In the genomic region with DNA sequence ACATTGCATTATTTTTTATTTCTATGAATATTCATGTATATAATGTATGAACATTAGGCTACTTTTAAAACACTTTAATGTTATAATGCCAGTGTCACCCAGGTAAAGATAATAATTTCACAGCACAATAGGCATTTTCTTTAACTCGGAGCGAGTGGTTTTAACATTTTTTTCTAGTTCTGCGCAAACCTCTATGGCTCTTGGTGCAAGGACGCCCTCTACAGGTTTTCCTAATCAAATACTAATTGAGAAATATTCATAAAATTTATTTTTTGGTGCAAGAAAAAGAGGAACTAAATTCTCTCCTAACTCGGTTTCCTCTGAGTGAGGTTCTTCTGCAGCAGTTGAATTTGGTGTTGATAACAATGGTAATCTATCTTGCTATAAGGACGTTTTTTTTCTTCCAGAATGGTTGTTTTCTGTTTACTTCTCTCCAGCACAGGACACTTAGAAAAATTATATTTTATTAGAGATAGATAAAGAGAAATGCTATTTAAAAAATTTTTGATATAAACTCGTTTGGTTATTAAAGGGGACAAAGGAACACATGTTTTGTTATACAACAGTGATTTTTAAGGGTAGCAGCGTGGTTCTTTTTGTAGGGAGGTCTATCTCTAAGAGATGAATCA, we compare ENCODE assay signal across 8 cellular contexts. TPM values are rescaled to one million over a fixed set of nuclear protein-coding genes. Genes with fewer than 3 reads are reported as not detected.
DNase-seq lines count a peak whose midpoint lies in the region; ATAC-seq, FAIRE-seq and TF ChIP-seq lines count a peak whose summit lies in the region.

No MANE protein-coding gene starts in this region.

- H3K9ac ChIP-seq in endothelial cell of umbilical vein (replicated peaks; ENCODE audit: extremely low read depth, insufficient read depth, low read length), result no peak overlapping the region

- no peak overlapping the region for H3K27ac ChIP-seq in PC-9
- no peak overlapping the region for H3K27ac ChIP-seq in endothelial cell of umbilical vein (ENCODE audit: insufficient read depth, low read depth, low read length)
- H3K27ac ChIP-seq in prostate gland, result no peak overlapping the region

- H3K4me3 ChIP-seq in PC-9 (no peak overlapping the region), endothelial cell of umbilical vein (replicated peaks in 1 of 3; ENCODE audit: insufficient read depth in 1 of 3, low read depth in 1 of 3, low read length in 3 of 3) (no peak overlapping the region), prostate gland (no peak overlapping the region)

- no peaks in the 10 kb centered on the region for H3K9me2 ChIP-seq in PC-9 (ENCODE audit: insufficient read depth)

- H3K27me3 ChIP-seq in PC-9 (ENCODE audit: insufficient read depth, low read depth), result no peaks in the 10 kb centered on the region
- peaks cover 38 to 71% of the 10 kb centered on the region in 2 experiments for H3K27me3 ChIP-seq in endothelial cell of umbilical vein (ENCODE audit: control insufficient read depth in 2 of 2, insufficient read depth in 2 of 2, low read length in 2 of 2)
- no peaks in the 10 kb centered on the region for H3K27me3 ChIP-seq in prostate gland (replicated peaks; ENCODE audit: insufficient read depth)

- H3K4me1 ChIP-seq in PC-9 (replicated peaks; ENCODE audit: insufficient read depth) (no peaks in the 10 kb centered on the region), endothelial cell of umbilical vein (ENCODE audit: control insufficient read depth, extremely low read depth, insufficient read depth, low read length) (peaks cover 2% of the 10 kb centered on the region), prostate gland (replicated peaks) (no peaks in the 10 kb centered on the region)

- dilution Hi-C loops in endothelial cell of umbilical vein (cut with MboI; ENCODE audit: extremely low pct_ligation_motif_present, low sequenced_read_pairs), result no loop called here

- intact Hi-C loops in PC-9 (cut with micrococcal nuclease; ENCODE audit: unreplicated experiment), result loop anchor here (1.0 kb wide), 2 partner anchors 232 to 321 kb away; no protein-coding TSS in a partner anchor
- intact Hi-C loops in endothelial cell of umbilical vein (cut with micrococcal nuclease), result loop anchor here (1.0 to 5.0 kb wide), 4 partner anchors 49 to 327 kb away; no protein-coding TSS in a partner anchor
- intact Hi-C loops in prostate gland (cut with DNase I), result no loop called here

- CTCF ChIA-PET in PC-9 (lab: Charles Lee) (interaction anchor here (0.7 to 0.8 kb wide), 2 partner anchors 233 to 326 kb away, joined by 4 to 9 read pairs; no protein-coding TSS in a partner anchor), endothelial cell of umbilical vein (lab: Charles Lee) (interaction anchor here (0.7 to 4.6 kb wide), 22 partner anchors 9 to 327 kb away, joined by 3 to 60 read pairs (median 4); no protein-coding TSS in a partner anchor)

- H2AFZ ChIP-seq in PC-9, result no peak overlapping the region
- no peak overlapping the region for H2AFZ ChIP-seq in endothelial cell of umbilical vein (ENCODE audit: low read depth, low read length)

- no peaks in the 10 kb centered on the region for H3K36me3 ChIP-seq in PC-9 (ENCODE audit: low read depth)
- no peaks in the 10 kb centered on the region for H3K36me3 ChIP-seq in endothelial cell of umbilical vein (ENCODE audit: control insufficient read depth in 2 of 2, extremely low read depth in 1 of 2, insufficient read depth in 2 of 2, low read length in 2 of 2)
- no peaks in the 10 kb centered on the region for H3K36me3 ChIP-seq in prostate gland

- H3K4me2 ChIP-seq in PC-9, result no peak overlapping the region
- H3K4me2 ChIP-seq in endothelial cell of umbilical vein (ENCODE audit: insufficient read depth, low read length), result no peak overlapping the region

- no TSS peak for BruUV-seq in PC-9 (replicated peaks; lab: Mats Ljungman, UMichigan)
- no TSS peak for BruUV-seq in endothelial cell of umbilical vein (replicated peaks; lab: Mats Ljungman, UMichigan)

- peak; percentile 90 for TF ChIP-seq CTCF in PC-9 (conservative IDR thresholded peaks at IDR 0.05)
- TF ChIP-seq CTCF in endothelial cell of umbilical vein (IDR thresholded peaks at IDR 0.05; ENCODE audit: extremely low read depth in 1 of 2, insufficient read depth in 1 of 2, low read depth in 1 of 2, low read length in 2 of 2), result peak; percentile 39 to 51
- peak; percentile 34 to 62 (median 57) for TF ChIP-seq CTCF in prostate gland (IDR thresholded peaks at IDR 0.05)

- H3K79me2 ChIP-seq in PC-9 (ENCODE audit: low read depth), result no peaks in the 10 kb centered on the region
- no peaks in the 10 kb centered on the region for H3K79me2 ChIP-seq in endothelial cell of umbilical vein (ENCODE audit: control insufficient read depth, insufficient read depth, low read length)

- no peaks in the 10 kb centered on the region for H3F3A ChIP-seq in PC-9 (ENCODE audit: insufficient read depth, low read depth)

- H3K9me1 ChIP-seq in endothelial cell of umbilical vein (replicated peaks; ENCODE audit: control insufficient read depth, extremely low read depth, insufficient read depth, low read length), result no peaks in the 10 kb centered on the region

- POLR2A ChIA-PET in PC-9 (lab: Charles Lee; ENCODE audit: unreplicated experiment), result no interaction called here
- POLR2A ChIA-PET in endothelial cell of umbilical vein (lab: Charles Lee), result no interaction called here

- no peaks in the 10 kb centered on the region for H4K20me1 ChIP-seq in PC-9 (ENCODE audit: insufficient read depth)
- no peaks in the 10 kb centered on the region for H4K20me1 ChIP-seq in endothelial cell of umbilical vein (replicated peaks; ENCODE audit: control insufficient read depth, extremely low read depth, insufficient read depth, low read length)

- no peak for ATAC-seq in HG03469 (IDR thresholded peaks at IDR 0.05; ENCODE audit: unreplicated experiment)
- ATAC-seq in GM19397 (IDR thresholded peaks at IDR 0.05; ENCODE audit: unreplicated experiment), result no peak

- no peak for TF ChIP-seq POLR2A in endothelial cell of umbilical vein (IDR thresholded peaks at IDR 0.05; ENCODE audit: low read depth, low read length)
- no peak for TF ChIP-seq POLR2A in prostate gland (IDR thresholded peaks at IDR 0.05)

- no peak for FAIRE-seq in endothelial cell of umbilical vein (lab: Jason Lieb, UNC)

- 12% methylated on average over 8 of the region's 8 CpGs for WGBS in prostate gland

- DNase-seq in Daoy (ENCODE audit: low read depth) (peak; percentile 48), HuH-7 (ENCODE audit: low spot score) (peak; percentile 17), PC-9 (no peak), endothelial cell of umbilical vein (ENCODE audit: low read depth, low spot score) (peak; percentile 40), prostate gland (ENCODE audit: low spot score) (no peak)
- no peak for DNase-seq in stimulated activated CD4-positive, alpha-beta T cell treated with anti-CD3 and anti-CD28 coated beads, Interleukin-2, amount 100 ng/mL, for 48 hours

- no peaks in the 10 kb centered on the region for H3K9me3 ChIP-seq in PC-9 (ENCODE audit: insufficient read depth, low read depth)
- no peaks in the 10 kb centered on the region for H3K9me3 ChIP-seq in endothelial cell of umbilical vein (replicated peaks; ENCODE audit: control insufficient read depth, insufficient read depth, low read length)
- no peaks in the 10 kb centered on the region for H3K9me3 ChIP-seq in prostate gland

TF ChIP-seq in endothelial cell of umbilical vein, 7 proteins besides CTCF, POLR2A, EP300 and RAD21:
- no peak for TF ChIP-seq JUN (IDR thresholded peaks at IDR 0.05; ENCODE audit: borderline replicate concordance, insufficient read depth, insufficient read length, low read depth)
- TF ChIP-seq, protein P1, sequence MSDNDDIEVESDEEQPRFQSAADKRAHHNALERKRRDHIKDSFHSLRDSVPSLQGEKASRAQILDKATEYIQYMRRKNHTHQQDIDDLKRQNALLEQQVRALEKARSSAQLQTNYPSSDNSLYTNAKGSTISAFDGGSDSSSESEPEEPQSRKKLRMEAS (IDR thresholded peaks at IDR 0.05; ENCODE audit: insufficient read depth, insufficient read length), result no peak
- TF ChIP-seq MYC (IDR thresholded peaks at IDR 0.05; ENCODE audit: low read depth, low read length), result no peak
- TF ChIP-seq POLR2AphosphoS5 (IDR thresholded peaks at IDR 0.05; ENCODE audit: insufficient read depth, low read depth, low read length), result no peak
- no peak for TF ChIP-seq FOS (IDR thresholded peaks at IDR 0.05; ENCODE audit: borderline replicate concordance, insufficient read depth, low read length)
- no peak for TF ChIP-seq GATA2 (IDR thresholded peaks at IDR 0.05; ENCODE audit: insufficient read depth, insufficient read length, low read depth, low read length)

RNA-seq across cellular contexts. Expression of a gene that starts 2.4 kb away (rescaled TPM):
- 0.29 TPM in 1 of 2 replicates, not detected in the other for total RNA-seq in Daoy (2014; rRNA removed; shearing (Covaris generic))
- not detected in 2 replicates for total RNA-seq in PC-9 (2021)
- not detected in 2 replicates for total RNA-seq in endothelial cell of umbilical vein
- not detected in 2 replicates for polyA plus RNA-seq in endothelial cell of umbilical vein
- 0.03 TPM in 1 of 2 replicates, not detected in the other for polyA plus RNA-seq in endothelial cell of umbilical vein (2011; cell fraction: cytosol; rRNA removed)
- not detected in 2 replicates for polyA plus RNA-seq in endothelial cell of umbilical vein (2011; cell fraction: nucleus; rRNA removed)
- polyA plus RNA-seq in endothelial cell of umbilical vein (2012), result not detected in 2 replicates
- polyA minus RNA-seq in endothelial cell of umbilical vein, result not detected in 2 replicates
- polyA minus RNA-seq in endothelial cell of umbilical vein (2011; cell fraction: cytosol; rRNA and poly(A)+ RNA removed), result not detected
- polyA minus RNA-seq in endothelial cell of umbilical vein (2011; cell fraction: nucleus; rRNA and poly(A)+ RNA removed), result not detected in 2 replicates
- total RNA-seq in prostate gland, result 10 to 100 TPM in 1 of 2 donors, 1 to 10 TPM in 1; 6.8 to 45.8 TPM

RNA-seq across cellular contexts. Expression of a gene that starts 45.8 kb away (rescaled TPM):
- 27.9 and 44.0 TPM in 2 replicates for total RNA-seq in Daoy (2014; rRNA removed; shearing (Covaris generic))
- total RNA-seq in PC-9 (2021) (17.8 and 24.4 TPM in 2 replicates), endothelial cell of umbilical vein (24.2 and 29.0 TPM in 2 replicates), prostate gland (100 to 1,000 TPM in 1 of 2 donors, 10 to 100 TPM in 1; 55.6 to 102 TPM)
- 4.6 and 7.4 TPM in 2 replicates for polyA plus RNA-seq in endothelial cell of umbilical vein
- 4.3 and 4.5 TPM in 2 replicates for polyA plus RNA-seq in endothelial cell of umbilical vein (2011; cell fraction: cytosol; rRNA removed)
- 17.6 and 25.7 TPM in 2 replicates for polyA plus RNA-seq in endothelial cell of umbilical vein (2011; cell fraction: nucleus; rRNA removed)
- 14.8 and 15.0 TPM in 2 replicates for polyA plus RNA-seq in endothelial cell of umbilical vein (2012)
- 10.3 and 11.4 TPM in 2 replicates for polyA minus RNA-seq in endothelial cell of umbilical vein
- 16.3 TPM for polyA minus RNA-seq in endothelial cell of umbilical vein (2011; cell fraction: cytosol; rRNA and poly(A)+ RNA removed)
- polyA minus RNA-seq in endothelial cell of umbilical vein (2011; cell fraction: nucleus; rRNA and poly(A)+ RNA removed), result 24.8 and 27.4 TPM in 2 replicates

Comparison
In these comparisons a context has a peak if more than half of its experiments do, and no peak if none do; other contexts are left out.
1. DNase-seq: peak in Daoy (single experiment), HuH-7 (single experiment) and endothelial cell of umbilical vein (single experiment); none in PC-9 (0 of 2), prostate gland (single experiment) and stimulated activated CD4-positive, alpha-beta T cell treated with anti-CD3 and anti-CD28 coated beads, Interleukin-2, amount 100 ng/mL, for 48 hours (0 of 2).
2. Peak in every context shown above with its lines, with median percentiles within 50 percentile points of each other: CTCF ChIP-seq.